ENCODE assay signal across 18 cellular contexts in genomic region chr9:131105952-131106351, GRCh38.
"Had no signal": no experiment of that assay in that cellular context is flagged by ENCODE, and none has a peak within 500 bp of the region (broad histone marks: within the 10 kb centered on the region; RNA-seq: fewer than 3 reads in every experiment).

No MANE protein-coding gene starts in this region.

- H3K36me3 ChIP-seq: adrenal gland, colonic mucosa, gastrocnemius medialis, ovary, prostate gland had no signal

- H3K4me1 ChIP-seq: colonic mucosa, gastrocnemius medialis, prostate gland had no signal

- H3K27ac Mint-ChIP-seq: activated CD4-positive, alpha-beta T cell treated with anti-CD3 and anti-CD28 coated beads, Interleukin-2, amount 10 ng/mL, durations not matched to agents 7 days and 5 days; activated CD8-positive, alpha-beta T cell treated with anti-CD3 and anti-CD28 coated beads for 36 hours; activated naive CD4-positive, alpha-beta T cell treated with anti-CD3 and anti-CD28 coated beads, Interleukin-2, amount 50 U/mL, for 24 hours; activated T-helper 1 cell treated with anti-CD3 and anti-CD28 coated beads, Interleukin-12 subunit alpha, Interleukin-12 subunit beta, Interleukin-2, Interleukin-4 antibody, amounts not matched to agents 30 ng/mL and 10 ng/mL and 1 ng/mL, durations not matched to agents 14 hours and 24 hours and 36 hours had no signal

- H3K27ac ChIP-seq: adrenal gland, colonic mucosa, esophagus muscularis mucosa, ovary, prostate gland, tibial artery, VCaP had no signal

- H3K27me3 Mint-ChIP-seq: activated CD4-positive, alpha-beta T cell treated with anti-CD3 and anti-CD28 coated beads, Interleukin-2, amount 10 ng/mL, durations not matched to agents 7 days and 5 days; activated CD8-positive, alpha-beta T cell treated with anti-CD3 and anti-CD28 coated beads for 36 hours; activated naive CD4-positive, alpha-beta T cell treated with anti-CD3 and anti-CD28 coated beads, Interleukin-2, amount 50 U/mL, for 24 hours had no signal

- H3K4me3 Mint-ChIP-seq: activated CD4-positive, alpha-beta T cell treated with anti-CD3 and anti-CD28 coated beads, Interleukin-2, amount 10 ng/mL, durations not matched to agents 7 days and 5 days; activated CD8-positive, alpha-beta T cell treated with anti-CD3 and anti-CD28 coated beads for 36 hours; activated naive CD4-positive, alpha-beta T cell treated with anti-CD3 and anti-CD28 coated beads, Interleukin-2, amount 50 U/mL, for 24 hours; activated T-helper 1 cell treated with anti-CD3 and anti-CD28 coated beads, Interleukin-12 subunit alpha, Interleukin-12 subunit beta, Interleukin-2, Interleukin-4 antibody, amounts not matched to agents 30 ng/mL and 10 ng/mL and 1 ng/mL, durations not matched to agents 14 hours and 24 hours and 36 hours had no signal

- H3K4me3 ChIP-seq: adrenal gland, colonic mucosa, esophagus muscularis mucosa, gastrocnemius medialis, ovary, prostate gland, tibial artery had no signal

- H3K36me3 Mint-ChIP-seq: activated naive CD4-positive, alpha-beta T cell treated with anti-CD3 and anti-CD28 coated beads, Interleukin-2, amount 50 U/mL, for 24 hours had no signal

- DNase-seq: activated CD4-positive, alpha-beta T cell treated with anti-CD3 and anti-CD28 coated beads, Interleukin-2, amount 10 ng/mL, durations not matched to agents 7 days and 5 days; activated CD4-positive, CD25-positive, alpha-beta regulatory T cell treated with anti-CD3 and anti-CD28 coated beads, Interleukin-2, amount 50 U/mL, for 72 hours; activated CD8-positive, alpha-beta T cell treated with anti-CD3 and anti-CD28 coated beads for 36 hours; activated gamma-delta T cell; adrenal gland; colonic mucosa; gastrocnemius medialis; left ventricle myocardium superior; ovary; stimulated activated CD4-positive, alpha-beta T cell treated with anti-CD3 and anti-CD28 coated beads, Interleukin-12 subunit alpha, Interleukin-12 subunit beta, amount 100 ng/mL, for 4 hours; stimulated activated CD4-positive, alpha-beta T cell treated with anti-CD3 and anti-CD28 coated beads, Interleukin-4, amount 100 ng/mL, for 4 hours; stimulated activated naive CD8-positive, alpha-beta T cell treated with anti-CD3 and anti-CD28 coated beads, Interleukin-15, Interleukin-2, amounts not matched to agents 100 U/mL and 50 U/mL, for 24 hours; tibial artery had no signal

- H3K27me3 ChIP-seq: adrenal gland, colonic mucosa, esophagus muscularis mucosa, gastrocnemius medialis, ovary, tibial artery had no signal

- ATAC-seq: activated CD8-positive, alpha-beta T cell treated with anti-CD3 and anti-CD28 coated beads for 36 hours; gastrocnemius medialis; left ventricle myocardium superior; stimulated activated naive CD8-positive, alpha-beta T cell treated with anti-CD3 and anti-CD28 coated beads, Interleukin-15, Interleukin-2, amounts not matched to agents 100 U/mL and 50 U/mL, for 24 hours had no signal

- H3K9me3 Mint-ChIP-seq: activated CD4-positive, alpha-beta T cell treated with anti-CD3 and anti-CD28 coated beads, Interleukin-2, amount 10 ng/mL, durations not matched to agents 7 days and 5 days; activated CD8-positive, alpha-beta T cell treated with anti-CD3 and anti-CD28 coated beads for 36 hours; activated naive CD4-positive, alpha-beta T cell treated with anti-CD3 and anti-CD28 coated beads, Interleukin-2, amount 50 U/mL, for 24 hours; activated T-helper 1 cell treated with anti-CD3 and anti-CD28 coated beads, Interleukin-12 subunit alpha, Interleukin-12 subunit beta, Interleukin-2, Interleukin-4 antibody, amounts not matched to agents 30 ng/mL and 10 ng/mL and 1 ng/mL, durations not matched to agents 14 hours and 24 hours and 36 hours had no signal

- H3K4me1 Mint-ChIP-seq: activated CD4-positive, alpha-beta T cell treated with anti-CD3 and anti-CD28 coated beads, Interleukin-2, amount 10 ng/mL, durations not matched to agents 7 days and 5 days; activated naive CD4-positive, alpha-beta T cell treated with anti-CD3 and anti-CD28 coated beads, Interleukin-2, amount 50 U/mL, for 24 hours had no signal

- H3K9me3 ChIP-seq: adrenal gland, colonic mucosa, esophagus muscularis mucosa, gastrocnemius medialis, ovary, prostate gland, tibial artery had no signal
